In genomic region chr1:48123647-48124046, GRCh38 we compare ENCODE assay signal across 1 cellular context.
TF ChIP-seq lines count a peak whose summit lies in the region.

No MANE protein-coding gene starts in this region.

TF ChIP-seq in H1, 55 proteins besides CTCF, POLR2A, EP300 and RAD21:
- TF ChIP-seq SAP30 (IDR thresholded peaks at IDR 0.05; ENCODE audit: insufficient read depth, insufficient replicate concordance, low read length) = no peak
- no peak for TF ChIP-seq FOSL1 (IDR thresholded peaks at IDR 0.05; ENCODE audit: insufficient read depth, low read depth, low read length)
- TF ChIP-seq CHD1 (IDR thresholded peaks at IDR 0.05; ENCODE audit: low read depth, low read length) = no peak
- TF ChIP-seq EGR1 (IDR thresholded peaks at IDR 0.05; ENCODE audit: borderline replicate concordance, low read depth, low read length) = no peak
- TF ChIP-seq JUN (IDR thresholded peaks at IDR 0.05; ENCODE audit: low read depth, low read length) = no peak
- no peak for TF ChIP-seq TBP (IDR thresholded peaks at IDR 0.05; ENCODE audit: low read depth, low read length)
- no peak for TF ChIP-seq HDAC2 (IDR thresholded peaks at IDR 0.05; ENCODE audit: borderline replicate concordance in 1 of 2, low read depth in 2 of 2, low read length in 2 of 2)
- TF ChIP-seq CHD7 (IDR thresholded peaks at IDR 0.05; ENCODE audit: insufficient replicate concordance, low read length) = no peak
- TF ChIP-seq RNF2 (IDR thresholded peaks at IDR 0.05; ENCODE audit: borderline replicate concordance, low read depth, low read length, missing control alignments, poor library complexity, severe bottlenecking) = no peak
- TF ChIP-seq SUZ12 (IDR thresholded peaks at IDR 0.05; ENCODE audit: low read length) = no peak
- TF ChIP-seq ATF2 (IDR thresholded peaks at IDR 0.05; ENCODE audit: low read length) = no peak
- TF ChIP-seq RBBP5 (IDR thresholded peaks at IDR 0.05; ENCODE audit: borderline replicate concordance, low read depth, low read length) = no peak
